Comparison of ENCODE assay signal across 8 cellular contexts in the genomic region with DNA sequence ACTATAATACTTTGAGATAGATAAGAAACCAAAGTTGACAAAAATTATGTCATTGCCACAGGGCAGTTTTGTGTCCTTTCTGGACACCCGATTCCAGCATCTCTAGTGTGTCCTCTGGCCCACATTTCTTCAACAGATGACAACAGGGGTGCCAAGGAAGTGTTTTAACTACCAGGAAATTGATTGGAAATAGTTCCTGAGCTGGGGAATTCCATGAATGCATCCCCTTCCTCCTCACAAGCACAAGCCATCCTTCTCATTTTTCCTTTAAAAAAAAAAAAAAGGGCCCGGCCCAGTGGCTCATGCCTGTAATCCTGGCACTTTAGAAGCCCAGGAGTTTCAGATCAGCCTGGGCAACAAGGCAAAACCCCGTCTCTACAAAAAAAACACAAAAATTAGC. TPM values are rescaled to one million over a fixed set of nuclear protein-coding genes. Genes with fewer than 3 reads are reported as not detected.
DNase-seq lines count a peak whose midpoint lies in the region; ATAC-seq, FAIRE-seq and TF ChIP-seq lines count a peak whose summit lies in the region.

No MANE protein-coding gene starts in this region.

- H3K4me3 ChIP-seq in KMS-11 (IDR thresholded peaks at IDR 0.05; ENCODE audit: insufficient read depth, low read depth, low read length): no peak overlapping the region
- no peak overlapping the region for H3K4me3 ChIP-seq in naive thymus-derived CD4-positive, alpha-beta T cell (ENCODE audit: low read length)

- CTCF ChIA-PET in naive thymus-derived CD4-positive, alpha-beta T cell (lab: Charles Lee): interaction anchor here (0.6 to 1.8 kb wide), 6 partner anchors 11 to 285 kb away, joined by 3 to 9 read pairs (median 4); no protein-coding TSS in a partner anchor

- POLR2A ChIA-PET in naive thymus-derived CD4-positive, alpha-beta T cell (lab: Charles Lee): interaction anchor here (0.6 to 10.0 kb wide), 21 partner anchors 12 to 1621 kb away, joined by 3 to 94 read pairs (median 10); partner anchors contain the start of genes C11orf98, CSKMT, EEF1G and EML3

- H3K27me3 ChIP-seq in KMS-11 (ENCODE audit: insufficient read depth, low read depth): no peaks in the 10 kb centered on the region
- H3K27me3 ChIP-seq in naive thymus-derived CD4-positive, alpha-beta T cell (ENCODE audit: control insufficient read depth in 2 of 2, insufficient read depth in 2 of 2, low read length in 2 of 2): no peaks in the 10 kb centered on the region

- peak overlapping the region; percentile 47 for H3K4me2 ChIP-seq in KMS-11

- intact Hi-C loops in naive thymus-derived CD4-positive, alpha-beta T cell (cut with micrococcal nuclease): loop anchor here (1.0 to 2.0 kb wide), 8 partner anchors 10 to 50 kb away; partner anchors contain the start of genes C11orf98 (in 2 of the 2), CSKMT (in 2 of the 2), EML3 (in 2 of the 2) and GANAB (in 2 of the 2)

- H3K9me3 Mint-ChIP-seq in central memory CD8-positive, alpha-beta T cell: no peaks in the 10 kb centered on the region
- H3K9me3 Mint-ChIP-seq in naive thymus-derived CD4-positive, alpha-beta T cell: peaks cover 0 to 2% (median 0%) of the 10 kb centered on the region in 11 donors

- no peaks in the 10 kb centered on the region for H3K36me3 ChIP-seq in KMS-11 (ENCODE audit: insufficient read depth)
- H3K36me3 ChIP-seq in naive thymus-derived CD4-positive, alpha-beta T cell (ENCODE audit: control insufficient read depth in 2 of 3, insufficient read depth in 3 of 3, low read length in 3 of 3): peaks cover 0 to 30% (median 13%) of the 10 kb centered on the region in 3 experiments

- peaks cover 40% of the 10 kb centered on the region for H3K36me3 Mint-ChIP-seq in central memory CD8-positive, alpha-beta T cell (ENCODE audit: insufficient read depth)
- peaks cover 14 to 34% (median 19%) of the 10 kb centered on the region in 5 donors for H3K36me3 Mint-ChIP-seq in naive thymus-derived CD4-positive, alpha-beta T cell

- H3K27ac ChIP-seq in 22Rv1: peak overlapping the region; percentile 89
- peak overlapping the region; percentile 56 for H3K27ac ChIP-seq in KMS-11
- H3K27ac ChIP-seq in naive thymus-derived CD4-positive, alpha-beta T cell (ENCODE audit: low read depth, low read length): peak overlapping the region; percentile 92

- no peak for DNase-seq in central memory CD8-positive, alpha-beta T cell (ENCODE audit: low spot score in 2 of 2)
- no peak for DNase-seq in naive thymus-derived CD4-positive, alpha-beta T cell
- DNase-seq in stimulated activated CD4-positive, alpha-beta T cell treated with anti-CD3 and anti-CD28 coated beads, Interleukin-4, amount 100 ng/mL, for 24 hours: no peak
- DNase-seq in T1000 (lab: John Stamatoyannopoulos, UW) (no peak), GM19239 (ENCODE audit: insufficient read length, low spot score) (no peak)

- no peak for TF ChIP-seq CTCF in 22Rv1 (IDR thresholded peaks at IDR 0.05)
- TF ChIP-seq CTCF in KMS-11 (conservative IDR thresholded peaks at IDR 0.05; ENCODE audit: low read depth, low read length): no peak

- no peaks in the 10 kb centered on the region for H3K27me3 Mint-ChIP-seq in central memory CD8-positive, alpha-beta T cell
- no peaks in the 10 kb centered on the region for H3K27me3 Mint-ChIP-seq in naive thymus-derived CD4-positive, alpha-beta T cell

- peaks cover 22% of the 10 kb centered on the region for H3K4me1 ChIP-seq in KMS-11 (ENCODE audit: low read depth, poor library complexity, severe bottlenecking)
- H3K4me1 ChIP-seq in naive thymus-derived CD4-positive, alpha-beta T cell (ENCODE audit: control insufficient read depth in 2 of 2, insufficient read depth in 2 of 2, low read length in 2 of 2): peaks cover 11% of the 10 kb centered on the region in 2 donors

- no peak for ATAC-seq in central memory CD8-positive, alpha-beta T cell (replicated peaks; ENCODE audit: extremely low read depth, poor library complexity, severe bottlenecking)
- no peak for ATAC-seq in naive thymus-derived CD4-positive, alpha-beta T cell
- no peak for ATAC-seq in HG02623 (IDR thresholded peaks at IDR 0.05; ENCODE audit: unreplicated experiment)

- no peaks in the 10 kb centered on the region for H4K20me1 ChIP-seq in KMS-11 (ENCODE audit: insufficient read depth)

- peak overlapping the region; percentile 20; the same call in 1 of the 2 replicates for H3K9ac ChIP-seq in KMS-11

- peak overlapping the region; percentile 93 for H3K27ac Mint-ChIP-seq in central memory CD8-positive, alpha-beta T cell (ENCODE audit: low read depth)
- peak overlapping the region; percentile 92 to 99 (median 96) for H3K27ac Mint-ChIP-seq in naive thymus-derived CD4-positive, alpha-beta T cell

- no peaks in the 10 kb centered on the region for H3K79me2 ChIP-seq in KMS-11 (ENCODE audit: insufficient read depth, low read depth)

- H3K9me3 ChIP-seq in naive thymus-derived CD4-positive, alpha-beta T cell (ENCODE audit: control insufficient read depth in 2 of 3, low read length in 3 of 3): no peaks in the 10 kb centered on the region

- FAIRE-seq in GM19239 (lab: Jason Lieb, UNC): no peak

- H3K4me3 Mint-ChIP-seq in central memory CD8-positive, alpha-beta T cell: peak overlapping the region; percentile 90
- peak overlapping the region; percentile 85 to 99 (median 92) for H3K4me3 Mint-ChIP-seq in naive thymus-derived CD4-positive, alpha-beta T cell

- H3K4me1 Mint-ChIP-seq in central memory CD8-positive, alpha-beta T cell: peaks cover 19% of the 10 kb centered on the region
- H3K4me1 Mint-ChIP-seq in naive thymus-derived CD4-positive, alpha-beta T cell: peaks cover 13 to 29% (median 27%) of the 10 kb centered on the region in 7 donors

- peak overlapping the region; percentile 70; the same call in 1 of the 2 replicates for H2AFZ ChIP-seq in KMS-11 (ENCODE audit: low read depth)

RNA-seq across cellular contexts. Expression of gene B3GAT3, which starts 0.7 kb away (rescaled TPM):
- total RNA-seq in naive thymus-derived CD4-positive, alpha-beta T cell: 10 to 100 TPM; 55.8 to 78.1 (median 71.2) TPM
- polyA plus RNA-seq in naive thymus-derived CD4-positive, alpha-beta T cell: 10 to 100 TPM; 35.0 to 41.9 TPM

RNA-seq across cellular contexts. Expression of gene ROM1, which starts 9.4 kb away (rescaled TPM):
- total RNA-seq in naive thymus-derived CD4-positive, alpha-beta T cell: 1 to 10 TPM; 1.2 to 2.4 (median 2.0) TPM
- under 1 TPM in 1 of 2 donors, not detected in 1; 0.51 TPM for polyA plus RNA-seq in naive thymus-derived CD4-positive, alpha-beta T cell

RNA-seq across cellular contexts. Expression of gene EML3, which starts 9.9 kb away (rescaled TPM):
- 100 to 1,000 TPM; 152 to 209 (median 188) TPM for total RNA-seq in naive thymus-derived CD4-positive, alpha-beta T cell
- 10 to 100 TPM; 14.6 to 23.9 TPM for polyA plus RNA-seq in naive thymus-derived CD4-positive, alpha-beta T cell

RNA-seq across cellular contexts. Expression of gene MTA2, which starts 20.8 kb away (rescaled TPM):
- 100 to 1,000 TPM; 134 to 238 (median 199) TPM for total RNA-seq in naive thymus-derived CD4-positive, alpha-beta T cell
- 10 to 100 TPM; 25.6 to 46.4 TPM for polyA plus RNA-seq in naive thymus-derived CD4-positive, alpha-beta T cell

RNA-seq across cellular contexts. Expression of gene GANAB, which starts 23.9 kb away (rescaled TPM):
- 100 to 1,000 TPM; 203 to 313 (median 286) TPM for total RNA-seq in naive thymus-derived CD4-positive, alpha-beta T cell
- 100 to 1,000 TPM; 157 to 189 TPM for polyA plus RNA-seq in naive thymus-derived CD4-positive, alpha-beta T cell
